ENCODE assay signal across 14 cellular contexts in genomic region chr10:14812271-14812670, GRCh38. TPM values are rescaled to one million over a fixed set of nuclear protein-coding genes. Genes with fewer than 3 reads are reported as not detected.
DNase-seq lines count a peak whose midpoint lies in the region; ATAC-seq and TF ChIP-seq lines count a peak whose summit lies in the region.
"Had no signal": no experiment of that assay in that cellular context is flagged by ENCODE, and none has a peak within 500 bp of the region (broad histone marks: within the 10 kb centered on the region; RNA-seq: fewer than 3 reads in every experiment).

No MANE protein-coding gene starts in this region.

- peak; percentile 48 for DNase-seq in A673 (ENCODE audit: low spot score)
- DNase-seq in Caki2 (ENCODE audit: low read depth), result peak; percentile 96
- peak; percentile 85 for DNase-seq in NCI-H1436 (lab: John Stamatoyannopoulos, UW)
- peak; percentile 43 for DNase-seq in fibroblast of gingiva (ENCODE audit: low read depth)
- no peak for DNase-seq in stimulated activated CD4-positive, alpha-beta T cell treated with anti-CD3 and anti-CD28 coated beads, Interleukin-15, amount 100 ng/mL, for 24 hours
- DNase-seq in NCI-H2227 (lab: John Stamatoyannopoulos, UW; ENCODE audit: unreplicated experiment), result no peak
- DNase-seq in OCI-M2 (lab: John Stamatoyannopoulos, UW; ENCODE audit: unreplicated experiment), result no peak
- DNase-seq: BE2C; hippocampal formation; left lung; stimulated activated CD4-positive, alpha-beta T cell treated with anti-CD3 and anti-CD28 coated beads, Interleukin-1b, Interleukin-23, amount 100 ng/mL, for 48 hours had no signal

- CTCF ChIA-PET in A673 (lab: Charles Lee), result no interaction called here

- H3K27me3 ChIP-seq in A673 (replicated peaks; ENCODE audit: insufficient read depth, low read depth, low read length, poor library complexity), result no peaks in the 10 kb centered on the region
- H3K27me3 ChIP-seq: BE2C, left lung had no signal

- no peak for TF ChIP-seq CTCF in A673 (conservative IDR thresholded peaks at IDR 0.05; ENCODE audit: low read depth, low read length)

- H3K9me3 ChIP-seq in A673 (ENCODE audit: low read depth, low read length, poor library complexity, severe bottlenecking), result no peaks in the 10 kb centered on the region
- H3K9me3 ChIP-seq: BE2C, left lung had no signal

- no peak overlapping the region for H3K4me3 ChIP-seq in A673 (ENCODE audit: low read depth, low read length, poor library complexity, severe bottlenecking)
- H3K4me3 ChIP-seq: left lung had no signal

- H3K27ac ChIP-seq in A673 (ENCODE audit: low read depth, low read length, poor library complexity, severe bottlenecking), result no peak overlapping the region
- H3K27ac ChIP-seq: left lung had no signal

- no peak for ATAC-seq in esophagus mucosa
- ATAC-seq: left lung, Right ventricle myocardium inferior had no signal

- no peaks in the 10 kb centered on the region for H3K36me3 ChIP-seq in A673 (ENCODE audit: insufficient read depth, low read length, poor library complexity, severe bottlenecking)
- H3K36me3 ChIP-seq: BE2C, left lung had no signal

- in situ Hi-C loops in Caki2 (cut with HindIII; ENCODE audit: low pct_unique_long_range_greater_than_20kb, low sequenced_read_pairs), result no loop called here

- no peaks in the 10 kb centered on the region for H3K4me1 ChIP-seq in A673 (ENCODE audit: insufficient read depth, low read length, poor library complexity, severe bottlenecking)
- H3K4me1 ChIP-seq: BE2C, left lung had no signal

- intact Hi-C loops in A673 (cut with micrococcal nuclease; ENCODE audit: unreplicated experiment), result no loop called here

- no TSS peak for BruUV-seq in A673 (replicated peaks; lab: Mats Ljungman, UMichigan)

- POLR2A ChIA-PET in A673 (lab: Charles Lee; ENCODE audit: low non-redundant PET), result no interaction called here

RNA-seq across cellular contexts. Expression of gene CDNF, which starts 25.6 kb away (rescaled TPM):
- total RNA-seq in A673 (2021) (0.34 and 0.83 TPM in 2 replicates), esophagus mucosa (1.2 TPM)
- 0.34 TPM in 1 of 2 replicates, not detected in the other for total RNA-seq in Caki2 (2014; rRNA removed; shearing (Covaris generic); ENCODE audit: low replicate concordance)
- total RNA-seq: cerebellum had no signal

RNA-seq across cellular contexts. Expression of gene HSPA14, which starts 25.8 kb away (rescaled TPM):
- 42.2 and 46.9 TPM in 2 replicates for total RNA-seq in A673 (2021)
- 31.6 and 52.8 TPM in 2 replicates for total RNA-seq in Caki2 (2014; rRNA removed; shearing (Covaris generic); ENCODE audit: low replicate concordance)
- 10.7 TPM for total RNA-seq in esophagus mucosa

RNA-seq across cellular contexts. Expression of gene MSANTD7, which starts 25.8 kb away (rescaled TPM):
- 19.1 and 20.3 TPM in 2 replicates for total RNA-seq in A673 (2021)
- 13.4 and 17.4 TPM in 2 replicates for total RNA-seq in Caki2 (2014; rRNA removed; shearing (Covaris generic); ENCODE audit: low replicate concordance)
- total RNA-seq in esophagus mucosa, result 7.7 TPM

RNA-seq across cellular contexts. Expression of gene FAM107B, which starts 37.6 kb away (rescaled TPM):
- total RNA-seq in A673 (2021) (61.6 and 66.1 TPM in 2 replicates), esophagus mucosa (19.0 TPM)
- 95.9 and 125 TPM in 2 replicates for total RNA-seq in Caki2 (2014; rRNA removed; shearing (Covaris generic); ENCODE audit: low replicate concordance)

Comparison
In these comparisons a context has a peak if more than half of its experiments do, and no peak if none do; other contexts are left out.
1. DNase-seq: peak in A673 (single experiment), Caki2 (single experiment), NCI-H1436 (single experiment) and fibroblast of gingiva (single experiment); none in stimulated activated CD4-positive, alpha-beta T cell treated with anti-CD3 and anti-CD28 coated beads, Interleukin-15, amount 100 ng/mL, for 24 hours (single experiment), NCI-H2227 (single experiment) and OCI-M2 (single experiment).